20 cellular contexts compared by ENCODE assay signal in the genomic region with DNA sequence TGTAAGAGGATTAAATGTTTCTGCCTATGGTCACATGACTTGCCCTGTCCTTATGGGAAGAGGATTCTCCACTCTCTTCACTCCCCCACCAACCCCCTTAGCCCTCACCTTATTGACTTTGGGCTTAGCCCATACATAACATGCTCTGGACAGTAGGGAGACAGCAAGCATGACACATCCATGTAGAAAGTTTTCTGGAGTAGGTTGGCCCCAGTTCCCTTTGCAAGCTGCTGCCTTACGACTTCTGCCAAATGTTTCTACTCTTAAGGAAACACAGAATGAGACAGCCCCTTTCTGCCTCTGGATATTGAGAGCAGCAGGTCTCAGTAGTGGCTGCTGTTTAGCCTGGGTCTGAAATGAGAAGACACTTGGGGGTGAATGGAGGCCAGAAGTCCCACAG.
"Had no signal": no experiment of that assay in that cellular context is flagged by ENCODE, and none has a peak within 500 bp of the region (broad histone marks: within the 10 kb centered on the region; RNA-seq: fewer than 3 reads in every experiment).

No MANE protein-coding gene starts in this region.

- H3K4me3 ChIP-seq: body of pancreas, colonic mucosa, esophagus squamous epithelium, pancreas, prostate gland, skin epidermis, thoracic aorta had no signal

- ATAC-seq: activated T-cell treated with anti-CD3 and anti-CD28 coated beads, Interleukin-2, amount 50 U/mL, for 72 hours; body of pancreas; naive thymus-derived CD4-positive, alpha-beta T cell; pancreas; stimulated activated naive CD8-positive, alpha-beta T cell treated with anti-CD3 and anti-CD28 coated beads, Interleukin-15, Interleukin-2, amounts not matched to agents 100 U/mL and 50 U/mL, for 24 hours had no signal

- DNase-seq: activated CD4-positive, alpha-beta T cell treated with anti-CD3 and anti-CD28 coated beads for 4 hours; activated CD4-positive, alpha-beta T cell treated with anti-CD3 and anti-CD28 coated beads, Interleukin-2, amount 50 U/mL, for 4 hours; activated naive CD4-positive, alpha-beta T cell; activated T-cell treated with anti-CD3 and anti-CD28 coated beads for 4 hours; activated T-cell treated with anti-CD3 and anti-CD28 coated beads, Interleukin-2, amount 50 U/mL, for 72 hours; anterior cingulate cortex; body of pancreas; cerebellar nuclear complex; colonic mucosa; effector CD8-positive, alpha-beta T cell; esophagus squamous epithelium; naive thymus-derived CD4-positive, alpha-beta T cell; pancreas; stimulated activated CD4-positive, alpha-beta T cell treated with anti-CD3 and anti-CD28 coated beads, Interleukin-12 subunit alpha, Interleukin-12 subunit beta, amount 100 ng/mL, for 4 hours; stimulated activated CD4-positive, alpha-beta T cell treated with anti-CD3 and anti-CD28 coated beads, Interleukin-4, amount 100 ng/mL, for 1 hour; stimulated activated naive CD8-positive, alpha-beta T cell treated with anti-CD3 and anti-CD28 coated beads, Interleukin-15, Interleukin-2, amounts not matched to agents 100 U/mL and 50 U/mL, for 24 hours; trophoblast cell had no signal
